8 cellular contexts compared by ENCODE assay signal in genomic region chr21:45287438-45288391, GRCh38. TPM values are rescaled to one million over a fixed set of nuclear protein-coding genes. Genes with fewer than 3 reads are reported as not detected.
DNase-seq lines count a peak whose midpoint lies in the region; ATAC-seq and TF ChIP-seq lines count a peak whose summit lies in the region.

A gene with protein sequence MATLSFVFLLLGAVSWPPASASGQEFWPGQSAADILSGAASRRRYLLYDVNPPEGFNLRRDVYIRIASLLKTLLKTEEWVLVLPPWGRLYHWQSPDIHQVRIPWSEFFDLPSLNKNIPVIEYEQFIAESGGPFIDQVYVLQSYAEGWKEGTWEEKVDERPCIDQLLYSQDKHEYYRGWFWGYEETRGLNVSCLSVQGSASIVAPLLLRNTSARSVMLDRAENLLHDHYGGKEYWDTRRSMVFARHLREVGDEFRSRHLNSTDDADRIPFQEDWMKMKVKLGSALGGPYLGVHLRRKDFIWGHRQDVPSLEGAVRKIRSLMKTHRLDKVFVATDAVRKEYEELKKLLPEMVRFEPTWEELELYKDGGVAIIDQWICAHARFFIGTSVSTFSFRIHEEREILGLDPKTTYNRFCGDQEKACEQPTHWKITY (minus strand): TSS chr21:45287895. CDS start chr21:45287871, 24 bp downstream.

- intact Hi-C loops in heart left ventricle (cut with DNase I): loop anchor here in 5 of 10 donors (1.0 to 10.0 kb wide), 6 partner anchors 143 to 537 kb away; partner anchors contain the start of genes SLC19A1 (in 1 of the 5) and SLX9 (in 1 of the 5)
- intact Hi-C loops in posterior vena cava (cut with DNase I): no loop called here

- H3K27ac Mint-ChIP-seq in T-helper 1 cell treated with Interleukin-12 subunit alpha and Interleukin-12 subunit beta and Interleukin-4 antibody, amounts not matched to agents 30 μg/mL and 1 μg/mL, for 36 hours: peak within 1 kb of the TSS; percentile 81

- DNase-seq in NCI-H187 (lab: John Stamatoyannopoulos, UW) (peak; percentile 95 to 96), amniotic epithelial cell (ENCODE audit: low read depth) (peak; percentile 86), heart left ventricle (peak; percentile 97 to 99 (median 97)), posterior vena cava (ENCODE audit: low spot score) (peak; percentile 99), upper lobe of left lung (peak; percentile 96 to 100)

- H3K4me3 ChIP-seq in heart left ventricle (peak within 1 kb of the TSS; percentile 47 to 91 (median 76)), upper lobe of left lung (peak within 1 kb of the TSS; percentile 69 to 99 (median 84))

- H3K9me3 Mint-ChIP-seq in T-helper 1 cell treated with Interleukin-12 subunit alpha and Interleukin-12 subunit beta and Interleukin-4 antibody, amounts not matched to agents 30 μg/mL and 1 μg/mL, for 36 hours: no peaks in the 10 kb centered on the region

- no peaks in the 10 kb centered on the region for H3K27me3 ChIP-seq in heart left ventricle
- H3K27me3 ChIP-seq in upper lobe of left lung: no peaks in the 10 kb centered on the region

- peaks cover 0 to 38% (median 25%) of the 10 kb centered on the region in 12 donors for H3K4me1 ChIP-seq in heart left ventricle
- peaks cover 23 to 31% (median 27%) of the 10 kb centered on the region in 4 donors for H3K4me1 ChIP-seq in upper lobe of left lung

- H3K9me3 ChIP-seq in heart left ventricle (no peaks in the 10 kb centered on the region), upper lobe of left lung (no peaks in the 10 kb centered on the region)

- peaks cover 10% of the 10 kb centered on the region for H3K27me3 Mint-ChIP-seq in T-helper 1 cell treated with Interleukin-12 subunit alpha and Interleukin-12 subunit beta and Interleukin-4 antibody, amounts not matched to agents 30 μg/mL and 1 μg/mL, for 36 hours (ENCODE audit: low read depth)

- ATAC-seq in GM18498 (IDR thresholded peaks at IDR 0.05; ENCODE audit: unreplicated experiment): peak; percentile 89
- peak; percentile 73 for ATAC-seq in HG02938 (IDR thresholded peaks at IDR 0.05; ENCODE audit: unreplicated experiment)
- ATAC-seq in heart left ventricle: peak; percentile 83 to 93 (median 89)
- ATAC-seq in upper lobe of left lung (ENCODE audit: low FRiP score in 2 of 2): peak; percentile 88 to 94

- TF ChIP-seq POLR2A in heart left ventricle (IDR thresholded peaks at IDR 0.05) (peak; percentile 37 to 88), upper lobe of left lung (IDR thresholded peaks at IDR 0.05) (peak in 3 of 4 donors; percentile 68 to 89 (median 83))

- 0 to 1% (median 1%) methylated on average over 27 to 90 of the region's 90 CpGs for WGBS in heart left ventricle, 4 donors
- WGBS in upper lobe of left lung, 2 donors: 0 to 4% methylated on average over 2 to 5 of the region's 90 CpGs

- H3K36me3 ChIP-seq in heart left ventricle: peaks cover 0 to 33% (median 29%) of the 10 kb centered on the region in 9 donors
- H3K36me3 ChIP-seq in upper lobe of left lung: peaks cover 18 to 32% (median 30%) of the 10 kb centered on the region in 4 donors

- TF ChIP-seq EP300 in upper lobe of left lung (IDR thresholded peaks at IDR 0.05): peak in 1 of 4 donors; percentile 59

- no peak for TF ChIP-seq CTCF in heart left ventricle (IDR thresholded peaks at IDR 0.05)
- peak in 3 of 6 experiments; percentile 35 to 53 (median 45) for TF ChIP-seq CTCF in upper lobe of left lung (IDR thresholded peaks at IDR 0.05)

- peaks cover 9% of the 10 kb centered on the region for H3K36me3 Mint-ChIP-seq in T-helper 1 cell treated with Interleukin-12 subunit alpha and Interleukin-12 subunit beta and Interleukin-4 antibody, amounts not matched to agents 30 μg/mL and 1 μg/mL, for 36 hours (ENCODE audit: low read depth)

- peak within 1 kb of the TSS; percentile 83 for H3K4me3 Mint-ChIP-seq in T-helper 1 cell treated with Interleukin-12 subunit alpha and Interleukin-12 subunit beta and Interleukin-4 antibody, amounts not matched to agents 30 μg/mL and 1 μg/mL, for 36 hours

- H3K27ac ChIP-seq in heart left ventricle (peak within 1 kb of the TSS; percentile 50 to 90 (median 80)), upper lobe of left lung (peak within 1 kb of the TSS; percentile 81 to 90 (median 88))

- peaks cover 12% of the 10 kb centered on the region for H3K4me1 Mint-ChIP-seq in T-helper 1 cell treated with Interleukin-12 subunit alpha and Interleukin-12 subunit beta and Interleukin-4 antibody, amounts not matched to agents 30 μg/mL and 1 μg/mL, for 36 hours (ENCODE audit: low read depth)

RNA-seq across cellular contexts. Expression of the gene that starts here (rescaled TPM):
- total RNA-seq in heart left ventricle: 10 to 100 TPM; 10.8 to 22.0 (median 18.5) TPM
- 10 to 100 TPM; 14.1 to 25.8 TPM for polyA plus RNA-seq in heart left ventricle
- 10 to 100 TPM; 27.1 to 27.4 TPM for total RNA-seq in posterior vena cava
- total RNA-seq in upper lobe of left lung: 10 to 100 TPM; 19.9 to 89.1 (median 32.5) TPM

Comparison
In these comparisons a context has a peak if more than half of its experiments do, and no peak if none do; other contexts are left out.
1. Peak in every context shown above with its lines: DNase-seq, ATAC-seq, H3K4me3 ChIP-seq and H3K27ac ChIP-seq.